In genomic region chr1:231338270-231339128, GRCh38 we compare ENCODE assay signal across 1 cellular context.
TF ChIP-seq lines count a peak whose summit lies in the region.

SPRTN (plus strand) TSS chr1:231338293; CDS start chr1:231338384, 91 bp downstream.

TF ChIP-seq in HEK293, 187 proteins besides CTCF, POLR2A, EP300 and RAD21 (continued from another document and continues in another):
- no peak for TF ChIP-seq ELK4 (IDR thresholded peaks at IDR 0.05; ENCODE audit: borderline replicate concordance, low read depth, low read length)
- no peak for TF ChIP-seq ZNF561 (tag by site-specific recombination; IDR thresholded peaks at IDR 0.05; ENCODE audit: borderline replicate concordance)
- no peak for TF ChIP-seq ZNF37A (tag by site-specific recombination; IDR thresholded peaks at IDR 0.05)
- TF ChIP-seq YY1 (tag by site-specific recombination; IDR thresholded peaks at IDR 0.05): 0 out of 2 replicates have a peak, but pooled peaks have one; percentile 36
- TF ChIP-seq TSHZ1 (tag by site-specific recombination; IDR thresholded peaks at IDR 0.05; ENCODE audit: borderline replicate concordance): no peak
- TF ChIP-seq ZFHX2 (tag by site-specific recombination; conservative IDR thresholded peaks at IDR 0.05): peak; percentile 27; the same call in 1 of the 2 replicates
- peak; percentile 58; the same call in 1 of the 2 replicates for TF ChIP-seq ZNF24 (tag by site-specific recombination; IDR thresholded peaks at IDR 0.05)
- TF ChIP-seq BCL6B (tag by site-specific recombination; IDR thresholded peaks at IDR 0.05): no peak
- TF ChIP-seq ZBTB17 (tag by site-specific recombination; IDR thresholded peaks at IDR 0.05): peak; percentile 61; the same call in 1 of the 2 replicates
- TF ChIP-seq PRDM10 (tag by site-specific recombination; IDR thresholded peaks at IDR 0.05): peak; percentile 76; the same call in 1 of the 2 replicates
- no peak for TF ChIP-seq ZNF133 (tag by site-specific recombination; IDR thresholded peaks at IDR 0.05)
- TF ChIP-seq ZNF747 (tag by site-specific recombination; IDR thresholded peaks at IDR 0.05): no peak
- no peak for TF ChIP-seq ZNF488 (tag by site-specific recombination; IDR thresholded peaks at IDR 0.05)
- no peak for TF ChIP-seq SCRT1 (tag by site-specific recombination; IDR thresholded peaks at IDR 0.05; ENCODE audit: borderline replicate concordance)
- TF ChIP-seq ZNF585B (tag by site-specific recombination; IDR thresholded peaks at IDR 0.05): no peak
- TF ChIP-seq ZNF785 (tag by site-specific recombination; IDR thresholded peaks at IDR 0.05): no peak
- TF ChIP-seq ZNF692 (tag by site-specific recombination; IDR thresholded peaks at IDR 0.05): peak; percentile 100
- TF ChIP-seq ZNF645 (tag by site-specific recombination; IDR thresholded peaks at IDR 0.05): peak; percentile 86; the same call in 1 of the 2 replicates
- TF ChIP-seq ZBTB8A (tag by site-specific recombination; IDR thresholded peaks at IDR 0.05): no peak
- TF ChIP-seq SP3 (tag by site-specific recombination; IDR thresholded peaks at IDR 0.05): no peak; the same call in 1 of the 2 replicates
- no peak for TF ChIP-seq ZNF366 (tag by site-specific recombination; conservative IDR thresholded peaks at IDR 0.05)
- TF ChIP-seq ZBTB1 (tag by site-specific recombination; IDR thresholded peaks at IDR 0.05): no peak
- TF ChIP-seq IKZF3 (tag by site-specific recombination; IDR thresholded peaks at IDR 0.05): no peak
- TF ChIP-seq GLI2 (tag by site-specific recombination; IDR thresholded peaks at IDR 0.05; ENCODE audit: borderline replicate concordance, low read depth): no peak; the same call in 1 of the 2 replicates
- TF ChIP-seq ZNF398 (tag by site-specific recombination; IDR thresholded peaks at IDR 0.05): no peak
- TF ChIP-seq ZSCAN16 (tag by site-specific recombination; IDR thresholded peaks at IDR 0.05): no peak
- TF ChIP-seq ZNF280D (tag by site-specific recombination; IDR thresholded peaks at IDR 0.05): no peak
- peak; percentile 11; the same call in 1 of the 2 replicates for TF ChIP-seq ZNF629 (tag by site-specific recombination; IDR thresholded peaks at IDR 0.05)
- TF ChIP-seq ZNF19 (tag by site-specific recombination; IDR thresholded peaks at IDR 0.05; ENCODE audit: low read depth): no peak
- no peak for TF ChIP-seq SALL2 (tag by site-specific recombination; IDR thresholded peaks at IDR 0.05; ENCODE audit: borderline replicate concordance)
- TF ChIP-seq ZNF394 (tag by site-specific recombination; IDR thresholded peaks at IDR 0.05; ENCODE audit: borderline replicate concordance): no peak
- 0 out of 2 replicates have a peak, but pooled peaks have one; percentile 3 for TF ChIP-seq GFI1B (tag by site-specific recombination; IDR thresholded peaks at IDR 0.05)
- peak; percentile 74; the same call in 1 of the 2 replicates for TF ChIP-seq ZNF501 (tag by site-specific recombination; IDR thresholded peaks at IDR 0.05)
- TF ChIP-seq ZNF280C (tag by site-specific recombination; IDR thresholded peaks at IDR 0.05): no peak
